Comparison of ENCODE assay signal across 29 cellular contexts in the genomic region with DNA sequence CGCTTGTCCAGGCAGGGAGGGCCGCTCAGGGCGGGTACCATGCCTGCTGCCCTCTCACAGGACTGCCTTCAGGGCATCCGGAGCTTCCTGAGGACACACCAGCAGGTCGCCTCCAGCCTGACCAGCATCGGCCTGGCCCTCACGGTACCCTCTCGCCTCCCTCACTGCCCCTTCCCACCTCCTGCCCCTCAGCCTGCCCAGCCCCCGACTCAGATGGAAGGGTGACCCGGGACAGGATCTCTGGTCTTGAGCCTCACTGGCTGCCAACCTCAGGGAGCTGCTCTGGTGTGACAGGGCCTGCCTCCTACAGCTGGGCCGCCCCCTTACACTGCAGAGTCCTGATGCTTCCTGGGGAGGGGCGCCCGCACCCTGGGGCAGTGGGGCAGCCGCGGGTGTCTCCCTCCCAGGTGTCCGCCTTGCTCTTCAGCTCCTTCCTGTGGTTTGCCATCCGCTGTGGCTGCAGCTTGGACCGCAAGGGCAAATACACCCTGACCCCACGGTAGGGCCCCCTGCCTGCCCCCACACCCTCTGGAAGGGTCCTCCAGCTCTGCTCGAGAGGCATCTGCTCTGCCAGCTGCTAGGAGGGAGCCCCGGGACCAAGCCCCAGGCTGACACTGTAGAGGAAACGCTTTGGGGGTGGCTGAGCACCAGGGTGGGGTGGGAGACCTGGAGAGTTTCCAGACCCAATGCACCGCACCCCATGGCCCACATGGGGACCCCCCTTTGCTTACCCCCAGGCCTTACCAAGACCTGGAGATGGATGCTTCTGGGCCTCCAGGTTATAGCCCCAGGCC. TPM values are rescaled to one million over a fixed set of nuclear protein-coding genes. Genes with fewer than 3 reads are reported as not detected.
DNase-seq lines count a peak whose midpoint lies in the region; ATAC-seq, FAIRE-seq and TF ChIP-seq lines count a peak whose summit lies in the region.
"Had no signal": no experiment of that assay in that cellular context is flagged by ENCODE, and none has a peak within 500 bp of the region (broad histone marks: within the 10 kb centered on the region; RNA-seq: fewer than 3 reads in every experiment).

No MANE protein-coding gene starts in this region.

- no peak overlapping the region for H3K4me3 Mint-ChIP-seq in activated CD4-positive, alpha-beta T cell treated with anti-CD3 and anti-CD28 coated beads, Interleukin-2, amount 10 ng/mL, durations not matched to agents 7 days and 5 days
- H3K4me3 Mint-ChIP-seq: CD4-positive, CD25-positive, alpha-beta regulatory T cell; GM23338; nephron; WTC11 had no signal

- H3K4me1 ChIP-seq in BLaER1 (peaks cover 59% of the 10 kb centered on the region), Peyer's patch (peaks cover 0 to 13% (median 0%) of the 10 kb centered on the region in 4 donors), right atrium auricular region (peaks cover 0 to 42% of the 10 kb centered on the region in 2 donors), pancreas (peaks cover 9 to 12% (median 9%) of the 10 kb centered on the region in 3 donors)

- 89 to 91% methylated on average over 23 of the region's 23 CpGs for WGBS in pancreas, 2 donors

- H3K9ac ChIP-seq in BLaER1 = peak overlapping the region; percentile 70

- peaks cover 8% of the 10 kb centered on the region for H3K9me3 ChIP-seq in BLaER1
- H3K9me3 ChIP-seq in Peyer's patch = no peaks in the 10 kb centered on the region
- H3K9me3 ChIP-seq in right atrium auricular region = no peaks in the 10 kb centered on the region
- no peaks in the 10 kb centered on the region for H3K9me3 ChIP-seq in pancreas
- H3K9me3 ChIP-seq: SJSA1 had no signal

- H3K36me3 ChIP-seq in BLaER1 (no peaks in the 10 kb centered on the region), Peyer's patch (no peaks in the 10 kb centered on the region), right atrium auricular region (no peaks in the 10 kb centered on the region), pancreas (no peaks in the 10 kb centered on the region)
- H3K36me3 ChIP-seq: SJSA1 had no signal

- no peak for ATAC-seq in pancreas
- no peak for ATAC-seq in GM18519 (IDR thresholded peaks at IDR 0.05; ENCODE audit: low FRiP score, unreplicated experiment)
- ATAC-seq: PC-3, WTC11 had no signal

- peak in 2 of 3 donors; percentile 33 to 42 for DNase-seq in Peyer's patch
- no peak for DNase-seq in right atrium auricular region (ENCODE audit: low spot score)
- DNase-seq in pancreas = peak in 4 of 6 donors; percentile 15 to 63 (median 42)
- DNase-seq in activated CD4-positive, alpha-beta T cell treated with anti-CD3 and anti-CD28 coated beads, Interleukin-2, amount 10 ng/mL, durations not matched to agents 7 days and 5 days = no peak
- DNase-seq in stimulated activated naive CD4-positive, alpha-beta T cell treated with Interleukin-2 at 50 U/mL for 16 hours (lab: John Stamatoyannopoulos, UW) = no peak
- DNase-seq in NCI-H345 (lab: John Stamatoyannopoulos, UW) = no peak
- DNase-seq: activated CD4-positive, alpha-beta T cell treated with anti-CD3 and anti-CD28 coated beads, Interleukin-2, amount 50 U/mL, for 48 hours; activated naive CD4-positive, alpha-beta T cell; activated T-cell treated with anti-CD3 and anti-CD28 coated beads for 4 hours; amygdala; CD4-positive, CD25-positive, alpha-beta regulatory T cell; central memory CD4-positive, alpha-beta T cell; DMS153; KG1; kidney glomerular epithelial cell; MV-4-11; NCI-H1694 treated with DMSO at 0.1 percent for 48 hours; NCI-H226; PC-3; stimulated activated CD4-positive, alpha-beta T cell treated with anti-CD3 and anti-CD28 coated beads, Interleukin-12 subunit alpha, Interleukin-12 subunit beta, amount 100 ng/mL, for 4 hours had no signal

- no peak overlapping the region for H3K27ac Mint-ChIP-seq in activated CD4-positive, alpha-beta T cell treated with anti-CD3 and anti-CD28 coated beads, Interleukin-2, amount 10 ng/mL, durations not matched to agents 7 days and 5 days
- H3K27ac Mint-ChIP-seq: GM23338, WTC11 had no signal

- intact Hi-C loops in pancreas (cut with DNase I) = no loop called here

- H3K4me1 Mint-ChIP-seq in activated CD4-positive, alpha-beta T cell treated with anti-CD3 and anti-CD28 coated beads, Interleukin-2, amount 10 ng/mL, durations not matched to agents 7 days and 5 days = no peaks in the 10 kb centered on the region
- H3K4me1 Mint-ChIP-seq: GM23338, WTC11 had no signal

- peaks cover 6% of the 10 kb centered on the region for H3K27me3 Mint-ChIP-seq in activated CD4-positive, alpha-beta T cell treated with anti-CD3 and anti-CD28 coated beads, Interleukin-2, amount 10 ng/mL, durations not matched to agents 7 days and 5 days
- H3K27me3 Mint-ChIP-seq: CD4-positive, CD25-positive, alpha-beta regulatory T cell had no signal

- no peak for FAIRE-seq in pancreas (lab: Jason Lieb, UNC)
- FAIRE-seq: G401.6 had no signal

- TF ChIP-seq CTCF in Peyer's patch (IDR thresholded peaks at IDR 0.05) (no peak), right atrium auricular region (IDR thresholded peaks at IDR 0.05) (no peak), pancreas (IDR thresholded peaks at IDR 0.05) (no peak)

- peak overlapping the region; percentile 49 for H3K4me3 ChIP-seq in BLaER1
- no peak overlapping the region for H3K4me3 ChIP-seq in Peyer's patch
- H3K4me3 ChIP-seq in right atrium auricular region = no peak overlapping the region
- H3K4me3 ChIP-seq in pancreas = no peak overlapping the region
- H3K4me3 ChIP-seq: GM23338, SJSA1 had no signal

- H3K27me3 ChIP-seq in BLaER1 = no peaks in the 10 kb centered on the region
- no peaks in the 10 kb centered on the region for H3K27me3 ChIP-seq in Peyer's patch
- no peaks in the 10 kb centered on the region for H3K27me3 ChIP-seq in right atrium auricular region
- no peaks in the 10 kb centered on the region for H3K27me3 ChIP-seq in pancreas
- H3K27me3 ChIP-seq: dorsolateral prefrontal cortex, SJSA1 had no signal

- no peaks in the 10 kb centered on the region for H3K9me3 Mint-ChIP-seq in activated CD4-positive, alpha-beta T cell treated with anti-CD3 and anti-CD28 coated beads, Interleukin-2, amount 10 ng/mL, durations not matched to agents 7 days and 5 days
- H3K9me3 Mint-ChIP-seq: CD4-positive, CD25-positive, alpha-beta regulatory T cell had no signal

- H3K4me2 ChIP-seq in BLaER1 = peak overlapping the region; percentile 98
- H3K4me2 ChIP-seq: GM23338 had no signal

- H3K27ac ChIP-seq in BLaER1 (peak overlapping the region; percentile 89), Peyer's patch (no peak overlapping the region), right atrium auricular region (peak overlapping the region; percentile 85 to 92), pancreas (no peak overlapping the region)
- H3K27ac ChIP-seq: SJSA1 had no signal

- no peak for TF ChIP-seq POLR2A in Peyer's patch (IDR thresholded peaks at IDR 0.05)

- no peaks in the 10 kb centered on the region for H4K20me1 ChIP-seq in BLaER1

- POLR2A ChIA-PET in activated CD4-positive, alpha-beta T cell treated with anti-CD3 and anti-CD28 coated beads, Interleukin-2, amount 10 ng/mL, durations not matched to agents 7 days and 5 days (lab: Charles Lee) = no interaction called here

- no peaks in the 10 kb centered on the region for H3K36me3 Mint-ChIP-seq in activated CD4-positive, alpha-beta T cell treated with anti-CD3 and anti-CD28 coated beads, Interleukin-2, amount 10 ng/mL, durations not matched to agents 7 days and 5 days (ENCODE audit: low read depth)
- H3K36me3 Mint-ChIP-seq: WTC11 had no signal

- CTCF ChIA-PET in activated CD4-positive, alpha-beta T cell treated with anti-CD3 and anti-CD28 coated beads, Interleukin-2, amount 10 ng/mL, durations not matched to agents 7 days and 5 days (lab: Charles Lee) = interaction anchor here (1.2 to 3.5 kb wide), 4 partner anchors 12 to 104 kb away, joined by 3 to 13 read pairs (median 8); no protein-coding TSS in a partner anchor

RNA-seq across cellular contexts. Expression of a gene that starts 14.6 kb away (rescaled TPM):
- 1 to 10 TPM in 2 of 4 donors, not detected in 2; 1.6 to 1.7 TPM for total RNA-seq in Peyer's patch
- total RNA-seq in right atrium auricular region = 10 to 100 TPM in 1 of 2 donors, 1 to 10 TPM in 1; 2.6 to 15.2 TPM
- 1 to 10 TPM in 1 of 6 donors, under 1 TPM in 4, not detected in 1; 0.25 to 1.2 (median 0.37) TPM for total RNA-seq in pancreas
- polyA plus RNA-seq in pancreas = 1 to 10 TPM in 1 of 2 donors, under 1 TPM in 1; 0.49 to 1.4 TPM
- total RNA-seq in activated CD4-positive, alpha-beta T cell treated with anti-CD3 and anti-CD28 coated beads, Interleukin-2, amount 10 ng/mL, durations not matched to agents 7 days and 5 days = 10 to 100 TPM; 77.6 to 98.9 TPM
- total RNA-seq: GM23338, PC-3, WTC11 had no signal
- polyA plus RNA-seq: GM23338 had no signal

RNA-seq across cellular contexts. Expression of a gene that starts 14.6 kb away (rescaled TPM):
- total RNA-seq in Peyer's patch (1 to 10 TPM in 3 of 4 donors, not detected in 1; 1.1 to 9.9 (median 1.3) TPM), right atrium auricular region (10 to 100 TPM in 1 of 2 donors, 1 to 10 TPM in 1; 1.4 to 11.9 TPM), pancreas (under 1 TPM; 0.04 to 0.69 (median 0.19) TPM)
- under 1 TPM; 0.23 to 0.80 TPM for polyA plus RNA-seq in pancreas
- total RNA-seq in activated CD4-positive, alpha-beta T cell treated with anti-CD3 and anti-CD28 coated beads, Interleukin-2, amount 10 ng/mL, durations not matched to agents 7 days and 5 days = 10 to 100 TPM; 66.4 to 81.0 TPM
- total RNA-seq: fibroblast of villous mesenchyme, GM23338, PC-3 had no signal
- polyA plus RNA-seq: GM23338 had no signal

RNA-seq across cellular contexts. Expression of a gene that starts 46.0 kb away (rescaled TPM):
- total RNA-seq in Peyer's patch (10 to 100 TPM in 1 of 4 donors, 1 to 10 TPM in 3; 7.5 to 11.9 (median 8.4) TPM), right atrium auricular region (under 1 TPM in 1 of 2 donors, not detected in 1; 0.51 TPM), pancreas (1 to 10 TPM in 2 of 6 donors, under 1 TPM in 4; 0.24 to 1.4 (median 0.69) TPM)
- polyA plus RNA-seq in pancreas = 1 to 10 TPM; 1.4 to 7.0 TPM
- total RNA-seq in activated CD4-positive, alpha-beta T cell treated with anti-CD3 and anti-CD28 coated beads, Interleukin-2, amount 10 ng/mL, durations not matched to agents 7 days and 5 days = under 1 TPM; 0.31 to 0.40 TPM
- total RNA-seq: fibroblast of villous mesenchyme, SJSA1 had no signal

Comparison
In these comparisons a context has a peak if more than half of its experiments do, and no peak if none do; other contexts are left out.
1. H3K27ac ChIP-seq: peak in BLaER1 (single experiment) and right atrium auricular region (2 of 2); none in Peyer's patch (0 of 4) and pancreas (0 of 4).
2. DNase-seq: peak in Peyer's patch (2 of 3) and pancreas (4 of 6); none in right atrium auricular region (single experiment), activated CD4-positive, alpha-beta T cell treated with anti-CD3 and anti-CD28 coated beads, Interleukin-2, amount 10 ng/mL, durations not matched to agents 7 days and 5 days (single experiment), stimulated activated naive CD4-positive, alpha-beta T cell treated with Interleukin-2 at 50 U/mL for 16 hours (single experiment) and NCI-H345 (single experiment).
3. RNA of a gene that starts 14.6 kb away (total RNA-seq): 77.6 to 98.9 TPM in activated CD4-positive, alpha-beta T cell treated with anti-CD3 and anti-CD28 coated beads, Interleukin-2, amount 10 ng/mL, durations not matched to agents 7 days and 5 days; 2.6 to 15.2 TPM in right atrium auricular region, 1.6 to 1.7 TPM in Peyer's patch and 0.25 to 1.2 TPM in pancreas; every median in the first group is over 4 times any median in the second.
4. RNA of a gene that starts 14.6 kb away (total RNA-seq): 66.4 to 81.0 TPM in activated CD4-positive, alpha-beta T cell treated with anti-CD3 and anti-CD28 coated beads, Interleukin-2, amount 10 ng/mL, durations not matched to agents 7 days and 5 days; 1.4 to 11.9 TPM in right atrium auricular region, 1.1 to 9.9 TPM in Peyer's patch and 0.04 to 0.69 TPM in pancreas; every median in the first group is over 4 times any median in the second.